In genomic region chr14:82345149-82345548, GRCh38 we compare ENCODE assay signal across 19 cellular contexts.
DNase-seq lines count a peak whose midpoint lies in the region; ATAC-seq, FAIRE-seq and TF ChIP-seq lines count a peak whose summit lies in the region.
"Had no signal": no experiment of that assay in that cellular context is flagged by ENCODE, and none has a peak within 500 bp of the region (broad histone marks: within the 10 kb centered on the region; RNA-seq: fewer than 3 reads in every experiment).

No MANE protein-coding gene starts in this region.

- H3K27me3 ChIP-seq in CD4-positive, alpha-beta T cell (ENCODE audit: control insufficient read depth, insufficient read depth, low read length), result no peaks in the 10 kb centered on the region
- H3K27me3 ChIP-seq: BLaER1 had no signal

- H3K4me3 Mint-ChIP-seq in CD4-positive, alpha-beta T cell, result no peak overlapping the region
- H3K4me3 Mint-ChIP-seq: B cell; CD4-positive, CD25-positive, alpha-beta regulatory T cell; CD8-positive, alpha-beta memory T cell; GM23338; H9 had no signal

- DNase-seq in NCI-H1694 (lab: John Stamatoyannopoulos, UW), result peak; percentile 86
- DNase-seq in NCI-H2171 (lab: John Stamatoyannopoulos, UW), result peak; percentile 47
- peak; percentile 52 to 92 for DNase-seq in NCI-H524 (lab: John Stamatoyannopoulos, UW)
- DNase-seq in activated gamma-delta T cell (lab: John Stamatoyannopoulos, UW), result no peak
- no peak for DNase-seq in CD4-positive, alpha-beta T cell
- no peak for DNase-seq in GM19239 (ENCODE audit: insufficient read length, low spot score)
- DNase-seq: CD4-positive, CD25-positive, alpha-beta regulatory T cell; CD8-positive, alpha-beta memory T cell; DMS 273 treated with DMSO at 0.1 percent for 48 hours; DND-41; H9 had no signal

- FAIRE-seq in GM19239 (lab: Jason Lieb, UNC), result no peak
- FAIRE-seq: D721Med, G401.6, GM12892 had no signal

- H3K27ac Mint-ChIP-seq in CD4-positive, alpha-beta T cell, result no peak overlapping the region
- H3K27ac Mint-ChIP-seq: B cell; CD4-positive, CD25-positive, alpha-beta regulatory T cell; CD8-positive, alpha-beta memory T cell; GM23338; H9 had no signal

- no peak for ATAC-seq in CD4-positive, alpha-beta T cell (ENCODE audit: poor library complexity)
- ATAC-seq: GM23338, HCT116 had no signal

- TF ChIP-seq CTCF in CD4-positive, alpha-beta T cell (IDR thresholded peaks at IDR 0.05), result no peak

- no peaks in the 10 kb centered on the region for H3K27me3 Mint-ChIP-seq in CD4-positive, alpha-beta T cell
- H3K27me3 Mint-ChIP-seq: B cell; CD4-positive, CD25-positive, alpha-beta regulatory T cell; CD8-positive, alpha-beta memory T cell had no signal

- no peak overlapping the region for H3K27ac ChIP-seq in CD4-positive, alpha-beta T cell (ENCODE audit: low read depth, low read length)
- H3K27ac ChIP-seq: BLaER1, C4-2B had no signal

- H3K36me3 Mint-ChIP-seq in CD4-positive, alpha-beta T cell (ENCODE audit: low read depth), result no peaks in the 10 kb centered on the region
- H3K36me3 Mint-ChIP-seq: CD4-positive, CD25-positive, alpha-beta regulatory T cell; CD8-positive, alpha-beta memory T cell had no signal

- intact Hi-C loops in CD4-positive, alpha-beta T cell (cut with DNase I, micrococcal nuclease), result no loop called here

- H3K9me3 Mint-ChIP-seq in CD4-positive, alpha-beta T cell, result peaks cover 9% of the 10 kb centered on the region

- CTCF ChIA-PET in CD4-positive, alpha-beta T cell (lab: Charles Lee), result no interaction called here

- POLR2A ChIA-PET in CD4-positive, alpha-beta T cell (lab: Charles Lee), result no interaction called here

- no peaks in the 10 kb centered on the region for H3K4me1 Mint-ChIP-seq in CD4-positive, alpha-beta T cell (ENCODE audit: low read depth)
- H3K4me1 Mint-ChIP-seq: B cell; CD4-positive, CD25-positive, alpha-beta regulatory T cell; CD8-positive, alpha-beta memory T cell; GM23338; H9 had no signal

- H3K9me3 ChIP-seq in CD4-positive, alpha-beta T cell (ENCODE audit: control insufficient read depth, low read length), result no peaks in the 10 kb centered on the region
- H3K9me3 ChIP-seq: BLaER1 had no signal

Comparison
In these comparisons a context has a peak if more than half of its experiments do, and no peak if none do; other contexts are left out.
1. DNase-seq: peak in NCI-H1694 (single experiment), NCI-H2171 (single experiment) and NCI-H524 (2 of 2); none in activated gamma-delta T cell (single experiment), CD4-positive, alpha-beta T cell (0 of 10) and GM19239 (single experiment).